ENCODE assay signal across 15 cellular contexts in genomic region chr5:151694035-151694485, GRCh38. TPM values are rescaled to one million over a fixed set of nuclear protein-coding genes. Genes with fewer than 3 reads are reported as not detected.
DNase-seq lines count a peak whose midpoint lies in the region; FAIRE-seq and TF ChIP-seq lines count a peak whose summit lies in the region.
"Had no signal": no experiment of that assay in that cellular context is flagged by ENCODE, and none has a peak within 500 bp of the region (broad histone marks: within the 10 kb centered on the region; RNA-seq: fewer than 3 reads in every experiment).

No MANE protein-coding gene starts in this region.

- H3K27ac ChIP-seq in SJCRH30 (peak overlapping the region; percentile 71), endothelial cell of umbilical vein (ENCODE audit: insufficient read depth, low read depth, low read length) (no peak overlapping the region), testis (peak overlapping the region; percentile 83 to 85), Karpas-422 (ENCODE audit: low read length) (no peak overlapping the region)
- H3K27ac ChIP-seq: left lung had no signal

- H3K9me1 ChIP-seq in endothelial cell of umbilical vein (replicated peaks; ENCODE audit: control insufficient read depth, extremely low read depth, insufficient read depth, low read length): no peaks in the 10 kb centered on the region

- H3K36me3 ChIP-seq in SJCRH30 (no peaks in the 10 kb centered on the region), endothelial cell of umbilical vein (ENCODE audit: control insufficient read depth in 2 of 2, extremely low read depth in 1 of 2, insufficient read depth in 2 of 2, low read length in 2 of 2) (no peaks in the 10 kb centered on the region), testis (ENCODE audit: low read depth, missing control alignments) (no peaks in the 10 kb centered on the region), Karpas-422 (ENCODE audit: insufficient read depth, low read length) (no peaks in the 10 kb centered on the region)
- H3K36me3 ChIP-seq: left lung had no signal

- intact Hi-C loops in endothelial cell of umbilical vein (cut with micrococcal nuclease): no loop called here
- intact Hi-C loops in testis (cut with DNase I; ENCODE audit: low total_unique reads): no loop called here

- no peak overlapping the region for H3K4me3 Mint-ChIP-seq in nephron
- no peak overlapping the region for H3K4me3 Mint-ChIP-seq in activated naive CD8-positive, alpha-beta T cell treated with anti-CD3 and anti-CD28 coated beads for 36 hours
- H3K4me3 Mint-ChIP-seq: activated CD4-positive, alpha-beta T cell treated with anti-CD3 and anti-CD28 coated beads, Interleukin-2, amount 10 ng/mL, durations not matched to agents 24 days and 14 days; T-cell had no signal

- POLR2A ChIA-PET in endothelial cell of umbilical vein (lab: Charles Lee): no interaction called here

- TF ChIP-seq POLR2A in endothelial cell of umbilical vein (IDR thresholded peaks at IDR 0.05; ENCODE audit: low read depth, low read length): no peak
- TF ChIP-seq POLR2A in testis (IDR thresholded peaks at IDR 0.05): no peak

- peak; percentile 77 to 92 for DNase-seq in SJCRH30
- no peak for DNase-seq in endothelial cell of umbilical vein (ENCODE audit: low read depth, low spot score)
- DNase-seq in testis: peak; percentile 95
- no peak for DNase-seq in Karpas-422
- no peak for DNase-seq in NOMO-1 treated with dmso at 0.1 percent for 144 hours (lab: John Stamatoyannopoulos, UW; ENCODE audit: unreplicated experiment)
- no peak for DNase-seq in COLO668 (lab: John Stamatoyannopoulos, UW; ENCODE audit: unreplicated experiment)
- no peak for DNase-seq in activated naive CD8-positive, alpha-beta T cell treated with anti-CD3 and anti-CD28 coated beads for 36 hours
- DNase-seq: activated CD4-positive, alpha-beta T cell treated with anti-CD3 and anti-CD28 coated beads, Interleukin-2, amount 10 ng/mL, durations not matched to agents 24 days and 14 days; Caco-2; left lung; NCI-H187; T-cell had no signal

- peak overlapping the region; percentile 67 to 97 (median 84) for H3K27ac Mint-ChIP-seq in nephron
- no peak overlapping the region for H3K27ac Mint-ChIP-seq in activated naive CD8-positive, alpha-beta T cell treated with anti-CD3 and anti-CD28 coated beads for 36 hours
- H3K27ac Mint-ChIP-seq: activated CD4-positive, alpha-beta T cell treated with anti-CD3 and anti-CD28 coated beads, Interleukin-2, amount 10 ng/mL, durations not matched to agents 24 days and 14 days; activated T-helper 2 cell treated with anti-CD3 and anti-CD28 coated beads, Interferon-gamma antibody, Interleukin-2, Interleukin-4, amounts not matched to agents 10 μg/mL and 5 μg/mL and 100 μg/mL, durations not matched to agents 14 hours and 24 hours and 36 hours; progenitor cell of endocrine pancreas; T-cell had no signal

- H4K20me1 ChIP-seq in endothelial cell of umbilical vein (replicated peaks; ENCODE audit: control insufficient read depth, extremely low read depth, insufficient read depth, low read length) (no peaks in the 10 kb centered on the region), Karpas-422 (ENCODE audit: insufficient read depth, low read depth, low read length) (no peaks in the 10 kb centered on the region)

- H3K9ac ChIP-seq in endothelial cell of umbilical vein (replicated peaks; ENCODE audit: extremely low read depth, insufficient read depth, low read length) (no peak overlapping the region), Karpas-422 (ENCODE audit: low read length) (no peak overlapping the region)

- no peak overlapping the region for H2AFZ ChIP-seq in endothelial cell of umbilical vein (ENCODE audit: low read depth, low read length)
- no peak overlapping the region for H2AFZ ChIP-seq in Karpas-422 (ENCODE audit: low read length)

- no TSS peak for BruUV-seq in endothelial cell of umbilical vein (replicated peaks; lab: Mats Ljungman, UMichigan)

- H3K4me1 Mint-ChIP-seq in nephron: peaks cover 62% of the 10 kb centered on the region
- peaks cover 3% of the 10 kb centered on the region for H3K4me1 Mint-ChIP-seq in activated naive CD8-positive, alpha-beta T cell treated with anti-CD3 and anti-CD28 coated beads for 36 hours
- H3K4me1 Mint-ChIP-seq: activated CD4-positive, alpha-beta T cell treated with anti-CD3 and anti-CD28 coated beads, Interleukin-2, amount 10 ng/mL, durations not matched to agents 24 days and 14 days; T-cell had no signal

- H3K9me3 ChIP-seq in SJCRH30 (replicated peaks) (no peaks in the 10 kb centered on the region), endothelial cell of umbilical vein (replicated peaks; ENCODE audit: control insufficient read depth, insufficient read depth, low read length) (no peaks in the 10 kb centered on the region), testis (no peaks in the 10 kb centered on the region), Karpas-422 (ENCODE audit: low read length) (no peaks in the 10 kb centered on the region)
- H3K9me3 ChIP-seq: Caco-2, left lung had no signal

- H3K27me3 ChIP-seq in SJCRH30 (no peaks in the 10 kb centered on the region), endothelial cell of umbilical vein (ENCODE audit: control insufficient read depth in 2 of 2, insufficient read depth in 2 of 2, low read length in 2 of 2) (no peaks in the 10 kb centered on the region), testis (no peaks in the 10 kb centered on the region), Karpas-422 (ENCODE audit: low read length) (no peaks in the 10 kb centered on the region)
- H3K27me3 ChIP-seq: left lung had no signal

- FAIRE-seq in endothelial cell of umbilical vein (lab: Jason Lieb, UNC): peak; percentile 12

- 47 to 53% methylated on average over 3 of the region's 3 CpGs for WGBS in testis, 2 donors

- H3K27me3 Mint-ChIP-seq in nephron (ENCODE audit: low read depth): no peaks in the 10 kb centered on the region
- peaks cover 3% of the 10 kb centered on the region for H3K27me3 Mint-ChIP-seq in activated naive CD8-positive, alpha-beta T cell treated with anti-CD3 and anti-CD28 coated beads for 36 hours
- H3K27me3 Mint-ChIP-seq: activated CD4-positive, alpha-beta T cell treated with anti-CD3 and anti-CD28 coated beads, Interleukin-2, amount 10 ng/mL, durations not matched to agents 24 days and 14 days had no signal

- H3K9me2 ChIP-seq in Karpas-422 (replicated peaks; ENCODE audit: insufficient read depth, low read length): no peaks in the 10 kb centered on the region

- TF ChIP-seq CTCF in endothelial cell of umbilical vein (IDR thresholded peaks at IDR 0.05; ENCODE audit: extremely low read depth in 1 of 2, insufficient read depth in 1 of 2, low read depth in 1 of 2, low read length in 2 of 2) (no peak), nephron (IDR thresholded peaks at IDR 0.05; ENCODE audit: unreplicated experiment in 3 of 3) (no peak), testis (IDR thresholded peaks at IDR 0.05) (no peak)

- H3K4me2 ChIP-seq in endothelial cell of umbilical vein (ENCODE audit: insufficient read depth, low read length) (no peak overlapping the region), Karpas-422 (ENCODE audit: low read depth, low read length, poor library complexity, severe bottlenecking) (no peak overlapping the region)

- peaks cover 45% of the 10 kb centered on the region for H3K4me1 ChIP-seq in SJCRH30
- H3K4me1 ChIP-seq in endothelial cell of umbilical vein (ENCODE audit: control insufficient read depth, extremely low read depth, insufficient read depth, low read length): peaks cover 6% of the 10 kb centered on the region
- peaks cover 62% of the 10 kb centered on the region for H3K4me1 ChIP-seq in testis
- peaks cover 3% of the 10 kb centered on the region for H3K4me1 ChIP-seq in Karpas-422 (ENCODE audit: low read length)
- H3K4me1 ChIP-seq: left lung had no signal

- dilution Hi-C loops in endothelial cell of umbilical vein (cut with MboI; ENCODE audit: extremely low pct_ligation_motif_present, low sequenced_read_pairs): no loop called here

- no peaks in the 10 kb centered on the region for H3K9me3 Mint-ChIP-seq in nephron
- no peaks in the 10 kb centered on the region for H3K9me3 Mint-ChIP-seq in activated naive CD8-positive, alpha-beta T cell treated with anti-CD3 and anti-CD28 coated beads for 36 hours
- H3K9me3 Mint-ChIP-seq: activated CD4-positive, alpha-beta T cell treated with anti-CD3 and anti-CD28 coated beads, Interleukin-2, amount 10 ng/mL, durations not matched to agents 24 days and 14 days; activated T-helper 2 cell treated with anti-CD3 and anti-CD28 coated beads, Interferon-gamma antibody, Interleukin-2, Interleukin-4, amounts not matched to agents 10 μg/mL and 5 μg/mL and 100 μg/mL, durations not matched to agents 14 hours and 24 hours and 36 hours; T-cell had no signal

- no peaks in the 10 kb centered on the region for H3K79me2 ChIP-seq in endothelial cell of umbilical vein (ENCODE audit: control insufficient read depth, insufficient read depth, low read length)
- no peaks in the 10 kb centered on the region for H3K79me2 ChIP-seq in Karpas-422 (ENCODE audit: low read length)

- CTCF ChIA-PET in endothelial cell of umbilical vein (lab: Charles Lee): interaction anchor here (1.7 kb wide), 1 partner anchor 47 kb away, joined by 9 read pairs; no protein-coding TSS in a partner anchor

- no peaks in the 10 kb centered on the region for H3K36me3 Mint-ChIP-seq in nephron (ENCODE audit: low read depth)
- H3K36me3 Mint-ChIP-seq in activated naive CD8-positive, alpha-beta T cell treated with anti-CD3 and anti-CD28 coated beads for 36 hours: no peaks in the 10 kb centered on the region
- H3K36me3 Mint-ChIP-seq: T-cell had no signal

- H3K4me3 ChIP-seq in SJCRH30: no peak overlapping the region
- H3K4me3 ChIP-seq in endothelial cell of umbilical vein (replicated peaks in 1 of 3; ENCODE audit: insufficient read depth in 1 of 3, low read depth in 1 of 3, low read length in 3 of 3): no peak overlapping the region
- H3K4me3 ChIP-seq in testis: no peak overlapping the region
- H3K4me3 ChIP-seq in Karpas-422 (ENCODE audit: low read length): no peak overlapping the region
- H3K4me3 ChIP-seq: left lung had no signal

RNA-seq across cellular contexts. Expression of gene SPARC, which starts 7.3 kb away (rescaled TPM):
- 1,211 and 1,265 TPM in 2 replicates for total RNA-seq in SJCRH30 (2014; rRNA removed; shearing (Covaris generic))
- total RNA-seq in endothelial cell of umbilical vein (3,114 and 3,174 TPM in 2 replicates), testis (1,000 to 10,000 TPM; 1,884 to 2,585 TPM)
- polyA plus RNA-seq in endothelial cell of umbilical vein (2,962 and 4,504 TPM in 2 replicates), testis (ENCODE audit: insufficient read depth, low read depth, low replicate concordance) (3,080 TPM)
- 4,210 and 4,435 TPM in 2 replicates for polyA plus RNA-seq in endothelial cell of umbilical vein (2011; cell fraction: cytosol; rRNA removed)
- polyA plus RNA-seq in endothelial cell of umbilical vein (2011; cell fraction: nucleus; rRNA removed): 2,027 and 2,207 TPM in 2 replicates
- 2,846 and 4,039 TPM in 2 replicates for polyA plus RNA-seq in endothelial cell of umbilical vein (2012)
- polyA minus RNA-seq in endothelial cell of umbilical vein: 3,279 and 4,325 TPM in 2 replicates
- not detected for polyA minus RNA-seq in endothelial cell of umbilical vein (2011; cell fraction: cytosol; rRNA and poly(A)+ RNA removed)
- polyA minus RNA-seq in endothelial cell of umbilical vein (2011; cell fraction: nucleus; rRNA and poly(A)+ RNA removed): 606 and 627 TPM in 2 replicates
- 0.54 TPM in 1 of 2 replicates, not detected in the other for total RNA-seq in Karpas-422 (2014; rRNA removed; shearing (Covaris generic); ENCODE audit: low replicate concordance)
- total RNA-seq in activated naive CD8-positive, alpha-beta T cell treated with anti-CD3 and anti-CD28 coated beads for 36 hours: under 1 TPM; 0.62 to 0.66 TPM
- total RNA-seq: activated CD4-positive, alpha-beta T cell treated with anti-CD3 and anti-CD28 coated beads, Interleukin-2, amount 10 ng/mL, durations not matched to agents 24 days and 14 days had no signal

Comparison
In these comparisons a context has a peak if more than half of its experiments do, and no peak if none do; other contexts are left out.
1. DNase-seq: peak in SJCRH30 (2 of 2) and testis (single experiment); none in endothelial cell of umbilical vein (single experiment), Karpas-422 (single experiment), NOMO-1 treated with dmso at 0.1 percent for 144 hours (single experiment), COLO668 (single experiment) and activated naive CD8-positive, alpha-beta T cell treated with anti-CD3 and anti-CD28 coated beads for 36 hours (single experiment).
2. H3K27ac ChIP-seq: peak in SJCRH30 (single experiment) and testis (2 of 2); none in endothelial cell of umbilical vein (single experiment) and Karpas-422 (single experiment).
3. RNA of gene SPARC, which starts 7.3 kb away (total RNA-seq): 3,114 to 3,174 TPM in endothelial cell of umbilical vein, 1,884 to 2,585 TPM in testis and 1,211 to 1,265 TPM in SJCRH30; 0.62 to 0.66 TPM in activated naive CD8-positive, alpha-beta T cell treated with anti-CD3 and anti-CD28 coated beads for 36 hours and 0.54 TPM in Karpas-422; every median in the first group is over 100 times any median in the second.